Comparison of ENCODE assay signal across 7 cellular contexts in the genomic region with DNA sequence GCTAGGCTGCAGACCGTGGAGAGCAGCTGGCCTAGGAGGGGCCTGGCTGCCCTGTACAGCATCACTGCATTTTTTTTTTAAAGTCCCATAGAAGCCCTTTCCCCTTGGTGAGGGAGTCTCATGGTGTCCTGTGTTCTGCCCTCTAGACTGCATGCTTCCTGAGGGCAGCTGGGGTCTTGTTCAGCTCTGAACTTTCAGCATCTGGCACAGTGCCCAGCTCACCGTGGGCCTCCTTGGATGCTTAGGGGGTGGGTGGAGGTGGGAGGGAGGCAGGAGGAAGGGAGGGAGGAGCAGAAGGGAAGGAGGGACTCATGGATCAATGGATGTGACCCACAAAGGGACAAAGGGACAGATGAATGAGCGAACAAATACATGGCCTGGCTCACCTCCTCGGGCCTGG.
"Had no signal": no experiment of that assay in that cellular context is flagged by ENCODE, and none has a peak within 500 bp of the region (broad histone marks: within the 10 kb centered on the region; RNA-seq: fewer than 3 reads in every experiment).

No MANE protein-coding gene starts in this region.

- H3K27ac ChIP-seq: GM23248 had no signal

- H3K9ac ChIP-seq: GM23248 had no signal

- H3K27ac Mint-ChIP-seq: H9 had no signal

- H3K9me3 Mint-ChIP-seq: H9 had no signal

- H3K4me3 Mint-ChIP-seq: H9 had no signal

- H2AFZ ChIP-seq: GM23248 had no signal

- FAIRE-seq: H54 had no signal

- DNase-seq: GM23248, GOT3, H9, HCEC 1CT, IMR-90, KBM-7 had no signal

- H3K4me3 ChIP-seq: GM23248 had no signal
